10 cellular contexts compared by ENCODE assay signal in genomic region chr19:49560358-49560900, GRCh38. TPM values are rescaled to one million over a fixed set of nuclear protein-coding genes. Genes with fewer than 3 reads are reported as not detected.
DNase-seq lines count a peak whose midpoint lies in the region; ATAC-seq, FAIRE-seq and TF ChIP-seq lines count a peak whose summit lies in the region.
"Had no signal": no experiment of that assay in that cellular context is flagged by ENCODE, and none has a peak within 500 bp of the region (broad histone marks: within the 10 kb centered on the region; RNA-seq: fewer than 3 reads in every experiment).

No MANE protein-coding gene starts in this region.

- ATAC-seq in activated CD8-positive, alpha-beta memory T cell treated with anti-CD3 and anti-CD28 coated beads, Interleukin-2, amount 10 ng/mL, durations not matched to agents 7 days and 5 days: peak; percentile 40
- ATAC-seq in GM19324 (IDR thresholded peaks at IDR 0.05; ENCODE audit: low FRiP score, unreplicated experiment): no peak

- H3K9me3 ChIP-seq in CD4-positive, alpha-beta memory T cell (ENCODE audit: control insufficient read depth in 1 of 2, low read length in 2 of 2): no peaks in the 10 kb centered on the region

- H3K4me3 Mint-ChIP-seq in CD4-positive, alpha-beta memory T cell: peak overlapping the region; percentile 91 to 98 (median 95)
- peak overlapping the region; percentile 64 for H3K4me3 Mint-ChIP-seq in activated CD8-positive, alpha-beta memory T cell treated with anti-CD3 and anti-CD28 coated beads, Interleukin-2, amount 10 ng/mL, durations not matched to agents 7 days and 5 days
- no peak overlapping the region for H3K4me3 Mint-ChIP-seq in progenitor cell of endocrine pancreas (ENCODE audit: low read depth)

- POLR2A ChIA-PET in CD4-positive, alpha-beta memory T cell (lab: Charles Lee; ENCODE audit: partially characterized antibody): interaction anchor here (0.9 to 17.3 kb wide), 15 partner anchors 4 to 595 kb away, joined by 3 to 629 read pairs (median 3); partner anchors contain the start of genes BCL2L12, FTL, FUZ and IRF3

- H3K36me3 ChIP-seq in CD4-positive, alpha-beta memory T cell (ENCODE audit: insufficient read depth, low read length): peaks cover 34% of the 10 kb centered on the region

- DNase-seq in CD4-positive, alpha-beta memory T cell: peak; percentile 48 to 76 (median 51)
- peak; percentile 60 for DNase-seq in activated CD8-positive, alpha-beta memory T cell treated with anti-CD3 and anti-CD28 coated beads, Interleukin-2, amount 10 ng/mL, durations not matched to agents 7 days and 5 days
- DNase-seq in head of caudate nucleus (peak in 41 of 42 donors; percentile 22 to 83 (median 59)), progenitor cell of endocrine pancreas (ENCODE audit: low spot score, unreplicated experiment) (no peak), GM12892 (ENCODE audit: insufficient read length) (no peak), ureter (ENCODE audit: low spot score) (no peak), NCI-H1417 treated with DMSO at 0.1 percent for 48 hours (lab: John Stamatoyannopoulos, UW) (no peak)
- DNase-seq: NCI-H2171 treated with DMSO at 0.1 percent for 48 hours had no signal

- peaks cover 52 to 90% (median 67%) of the 10 kb centered on the region in 4 donors for H3K4me1 Mint-ChIP-seq in CD4-positive, alpha-beta memory T cell
- H3K4me1 Mint-ChIP-seq in activated CD8-positive, alpha-beta memory T cell treated with anti-CD3 and anti-CD28 coated beads, Interleukin-2, amount 10 ng/mL, durations not matched to agents 7 days and 5 days: peaks cover 70% of the 10 kb centered on the region
- H3K4me1 Mint-ChIP-seq in progenitor cell of endocrine pancreas (ENCODE audit: low read depth): peaks cover 17% of the 10 kb centered on the region

- intact Hi-C loops in CD4-positive, alpha-beta memory T cell (cut with micrococcal nuclease): loop anchor here (1.0 kb wide), 1 partner anchor 8 kb away; no protein-coding TSS in a partner anchor
- intact Hi-C loops in head of caudate nucleus (cut with DNase I): no loop called here

- H3K27me3 Mint-ChIP-seq in CD4-positive, alpha-beta memory T cell: no peaks in the 10 kb centered on the region
- no peaks in the 10 kb centered on the region for H3K27me3 Mint-ChIP-seq in activated CD8-positive, alpha-beta memory T cell treated with anti-CD3 and anti-CD28 coated beads, Interleukin-2, amount 10 ng/mL, durations not matched to agents 7 days and 5 days
- no peaks in the 10 kb centered on the region for H3K27me3 Mint-ChIP-seq in progenitor cell of endocrine pancreas

- FAIRE-seq in GM12892 (lab: Jason Lieb, UNC): no peak

- H3K27me3 ChIP-seq in CD4-positive, alpha-beta memory T cell (ENCODE audit: insufficient read depth, low read length): no peaks in the 10 kb centered on the region

- no peak for TF ChIP-seq CTCF in progenitor cell of endocrine pancreas (IDR thresholded peaks at IDR 0.05; ENCODE audit: unreplicated experiment)

- CTCF ChIA-PET in CD4-positive, alpha-beta memory T cell (lab: Charles Lee; ENCODE audit: partially characterized antibody): interaction anchor here (0.8 to 11.5 kb wide), 9 partner anchors 9 to 68 kb away, joined by 3 to 179 read pairs (median 6); no protein-coding TSS in a partner anchor
- CTCF ChIA-PET in activated CD8-positive, alpha-beta memory T cell treated with anti-CD3 and anti-CD28 coated beads, Interleukin-2, amount 10 ng/mL, durations not matched to agents 7 days and 5 days (lab: Charles Lee): interaction anchor here (0.8 to 19.1 kb wide), 10 partner anchors 10 to 121 kb away, joined by 3 to 325 read pairs (median 8); partner anchors contain the start of genes PRMT1, RCN3 and RRAS

- H3K27ac Mint-ChIP-seq in CD4-positive, alpha-beta memory T cell: peak overlapping the region; percentile 89 to 99 (median 97)
- peak overlapping the region; percentile 88 for H3K27ac Mint-ChIP-seq in activated CD8-positive, alpha-beta memory T cell treated with anti-CD3 and anti-CD28 coated beads, Interleukin-2, amount 10 ng/mL, durations not matched to agents 7 days and 5 days
- H3K27ac Mint-ChIP-seq in progenitor cell of endocrine pancreas: peak overlapping the region; percentile 83

- H3K27ac ChIP-seq in CD4-positive, alpha-beta memory T cell (ENCODE audit: low read depth, low read length): peak overlapping the region; percentile 73
- H3K27ac ChIP-seq: HL-60 had no signal

- no peak for TF ChIP-seq POLR2A in GM12892 (IDR thresholded peaks at IDR 0.05; ENCODE audit: low read depth, low read length)

- H3K9me3 Mint-ChIP-seq in CD4-positive, alpha-beta memory T cell: no peaks in the 10 kb centered on the region
- H3K9me3 Mint-ChIP-seq in activated CD8-positive, alpha-beta memory T cell treated with anti-CD3 and anti-CD28 coated beads, Interleukin-2, amount 10 ng/mL, durations not matched to agents 7 days and 5 days (ENCODE audit: low read depth): no peaks in the 10 kb centered on the region
- no peaks in the 10 kb centered on the region for H3K9me3 Mint-ChIP-seq in progenitor cell of endocrine pancreas (ENCODE audit: low read depth)

- H3K4me3 ChIP-seq in CD4-positive, alpha-beta memory T cell (ENCODE audit: low read length in 2 of 2): peak overlapping the region; percentile 59 to 92

- peaks cover 42 to 44% of the 10 kb centered on the region in 2 donors for H3K36me3 Mint-ChIP-seq in CD4-positive, alpha-beta memory T cell
- H3K36me3 Mint-ChIP-seq in activated CD8-positive, alpha-beta memory T cell treated with anti-CD3 and anti-CD28 coated beads, Interleukin-2, amount 10 ng/mL, durations not matched to agents 7 days and 5 days: peaks cover 48% of the 10 kb centered on the region
- H3K36me3 Mint-ChIP-seq in progenitor cell of endocrine pancreas (ENCODE audit: insufficient read depth): peaks cover 15% of the 10 kb centered on the region

- peaks cover 98% of the 10 kb centered on the region for H3K4me1 ChIP-seq in CD4-positive, alpha-beta memory T cell (ENCODE audit: insufficient read depth, low read length)

RNA-seq across cellular contexts. Expression of gene NOSIP, which starts 19.9 kb away (rescaled TPM):
- 100 to 1,000 TPM; 177 to 191 TPM for total RNA-seq in CD4-positive, alpha-beta memory T cell
- polyA plus RNA-seq in CD4-positive, alpha-beta memory T cell: 100 to 1,000 TPM; 650 to 674 TPM
- total RNA-seq in activated CD8-positive, alpha-beta memory T cell treated with anti-CD3 and anti-CD28 coated beads, Interleukin-2, amount 10 ng/mL, durations not matched to agents 7 days and 5 days: 10 to 100 TPM; 77.3 to 96.1 TPM
- total RNA-seq in progenitor cell of endocrine pancreas (75.0 and 82.1 TPM in 2 replicates), ureter (35.6 TPM)
- 19.3 TPM for polyA plus RNA-seq in GM12892 (2012; ENCODE audit: missing spikeins)

RNA-seq across cellular contexts. Expression of gene PRRG2, which starts 20.7 kb away (rescaled TPM):
- 1 to 10 TPM; 1.0 to 1.7 TPM for total RNA-seq in CD4-positive, alpha-beta memory T cell
- under 1 TPM in 1 of 2 donors, not detected in 1; 0.34 TPM for polyA plus RNA-seq in CD4-positive, alpha-beta memory T cell
- total RNA-seq in activated CD8-positive, alpha-beta memory T cell treated with anti-CD3 and anti-CD28 coated beads, Interleukin-2, amount 10 ng/mL, durations not matched to agents 7 days and 5 days: 1 to 10 TPM in 1 of 2 experiments, under 1 TPM in 1; 0.49 to 2.4 TPM
- 6.8 and 8.3 TPM in 2 replicates for total RNA-seq in progenitor cell of endocrine pancreas
- polyA plus RNA-seq in GM12892 (2012; ENCODE audit: missing spikeins): 0.47 TPM
- 13.2 TPM for total RNA-seq in ureter

RNA-seq across cellular contexts. Expression of gene PRR12, which starts 30.6 kb away (rescaled TPM):
- 10 to 100 TPM; 64.6 to 65.1 TPM for total RNA-seq in CD4-positive, alpha-beta memory T cell
- polyA plus RNA-seq in CD4-positive, alpha-beta memory T cell: 1 to 10 TPM in 1 of 2 donors, not detected in 1; 1.2 TPM
- 10 to 100 TPM; 34.8 to 46.5 TPM for total RNA-seq in activated CD8-positive, alpha-beta memory T cell treated with anti-CD3 and anti-CD28 coated beads, Interleukin-2, amount 10 ng/mL, durations not matched to agents 7 days and 5 days
- total RNA-seq in progenitor cell of endocrine pancreas (61.2 and 64.5 TPM in 2 replicates), ureter (40.6 TPM)
- polyA plus RNA-seq in GM12892 (2012; ENCODE audit: missing spikeins): 2.0 TPM

RNA-seq across cellular contexts. Expression of gene RCN3, which starts 32.6 kb away (rescaled TPM):
- 1 to 10 TPM; 2.4 to 2.5 TPM for total RNA-seq in CD4-positive, alpha-beta memory T cell
- 1 to 10 TPM; 1.2 to 1.5 TPM for polyA plus RNA-seq in CD4-positive, alpha-beta memory T cell
- under 1 TPM; 0.19 to 0.53 TPM for total RNA-seq in activated CD8-positive, alpha-beta memory T cell treated with anti-CD3 and anti-CD28 coated beads, Interleukin-2, amount 10 ng/mL, durations not matched to agents 7 days and 5 days
- total RNA-seq in progenitor cell of endocrine pancreas: 43.4 and 58.0 TPM in 2 replicates
- 0.23 TPM for polyA plus RNA-seq in GM12892 (2012; ENCODE audit: missing spikeins)
- total RNA-seq in ureter: 18.6 TPM

RNA-seq across cellular contexts. Expression of gene FCGRT, which starts 48.0 kb away (rescaled TPM):
- 10 to 100 TPM; 21.9 to 25.8 TPM for total RNA-seq in CD4-positive, alpha-beta memory T cell
- 10 to 100 TPM; 40.2 to 42.5 TPM for polyA plus RNA-seq in CD4-positive, alpha-beta memory T cell
- total RNA-seq in activated CD8-positive, alpha-beta memory T cell treated with anti-CD3 and anti-CD28 coated beads, Interleukin-2, amount 10 ng/mL, durations not matched to agents 7 days and 5 days: 1 to 10 TPM; 2.1 to 7.9 TPM
- total RNA-seq in progenitor cell of endocrine pancreas (153 and 169 TPM in 2 replicates), ureter (106 TPM)
- not detected for polyA plus RNA-seq in GM12892 (2012; ENCODE audit: missing spikeins)

Comparison
In these comparisons a context has a peak if more than half of its experiments do, and no peak if none do; other contexts are left out.
1. DNase-seq: peak in CD4-positive, alpha-beta memory T cell (5 of 5), activated CD8-positive, alpha-beta memory T cell treated with anti-CD3 and anti-CD28 coated beads, Interleukin-2, amount 10 ng/mL, durations not matched to agents 7 days and 5 days (single experiment) and head of caudate nucleus (41 of 42); none in progenitor cell of endocrine pancreas (single experiment), GM12892 (single experiment), ureter (single experiment) and NCI-H1417 treated with DMSO at 0.1 percent for 48 hours (single experiment).
2. Peak in every context shown above with its lines, with median percentiles within 50 percentile points of each other: H3K27ac Mint-ChIP-seq.